Comparison of ENCODE assay signal across 1 cellular context in the genomic region with DNA sequence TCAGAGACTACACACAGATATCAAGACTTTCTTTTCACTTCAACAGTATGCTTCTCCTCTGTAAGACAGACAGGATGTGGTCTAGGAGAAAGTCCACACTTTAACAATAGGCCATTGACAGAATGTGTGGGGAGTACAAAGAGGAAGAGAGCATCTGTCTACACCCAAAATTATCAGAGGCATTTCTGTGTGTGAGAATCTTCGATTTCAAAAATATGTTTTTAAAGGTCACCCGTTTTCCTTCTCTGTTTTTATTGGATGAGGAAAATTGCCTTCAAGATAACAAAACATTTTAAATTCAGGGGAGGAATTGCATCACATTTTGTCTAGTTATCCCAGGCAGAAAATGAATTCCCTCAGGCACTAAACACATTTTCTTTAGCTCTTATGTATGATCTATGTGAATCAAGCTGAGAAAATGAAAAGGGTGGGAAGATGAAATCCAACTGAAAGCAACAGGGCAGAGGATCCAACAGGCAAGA.
TF ChIP-seq lines count a peak whose summit lies in the region.

No MANE protein-coding gene starts in this region.

TF ChIP-seq in GM12878, 131 proteins besides CTCF, POLR2A, EP300 and RAD21 (continued from another document and continues in another):
- TF ChIP-seq, protein P1, sequence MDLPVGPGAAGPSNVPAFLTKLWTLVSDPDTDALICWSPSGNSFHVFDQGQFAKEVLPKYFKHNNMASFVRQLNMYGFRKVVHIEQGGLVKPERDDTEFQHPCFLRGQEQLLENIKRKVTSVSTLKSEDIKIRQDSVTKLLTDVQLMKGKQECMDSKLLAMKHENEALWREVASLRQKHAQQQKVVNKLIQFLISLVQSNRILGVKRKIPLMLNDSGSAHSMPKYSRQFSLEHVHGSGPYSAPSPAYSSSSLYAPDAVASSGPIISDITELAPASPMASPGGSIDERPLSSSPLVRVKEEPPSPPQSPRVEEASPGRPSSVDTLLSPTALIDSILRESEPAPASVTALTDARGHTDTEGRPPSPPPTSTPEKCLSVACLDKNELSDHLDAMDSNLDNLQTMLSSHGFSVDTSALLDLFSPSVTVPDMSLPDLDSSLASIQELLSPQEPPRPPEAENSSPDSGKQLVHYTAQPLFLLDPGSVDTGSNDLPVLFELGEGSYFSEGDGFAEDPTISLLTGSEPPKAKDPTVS (IDR thresholded peaks at IDR 0.05; ENCODE audit: low read depth, low read length) = no peak
- TF ChIP-seq ZNF217 (IDR thresholded peaks at IDR 0.05) = no peak; the same call in 1 of the 2 replicates
- peak; percentile 61 for TF ChIP-seq MTA2 (IDR thresholded peaks at IDR 0.05; ENCODE audit: low read depth)
- TF ChIP-seq, protein P2, sequence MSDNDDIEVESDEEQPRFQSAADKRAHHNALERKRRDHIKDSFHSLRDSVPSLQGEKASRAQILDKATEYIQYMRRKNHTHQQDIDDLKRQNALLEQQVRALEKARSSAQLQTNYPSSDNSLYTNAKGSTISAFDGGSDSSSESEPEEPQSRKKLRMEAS (IDR thresholded peaks at IDR 0.05; ENCODE audit: low read depth, low read length) = no peak
- no peak for TF ChIP-seq ZZZ3 (IDR thresholded peaks at IDR 0.05; ENCODE audit: control insufficient read depth, insufficient read length, low read depth)
- peak; percentile 48; the same call in 1 of the 2 replicates for TF ChIP-seq BCL11A (IDR thresholded peaks at IDR 0.05; ENCODE audit: low read depth, low read length)
- TF ChIP-seq, protein P3, sequence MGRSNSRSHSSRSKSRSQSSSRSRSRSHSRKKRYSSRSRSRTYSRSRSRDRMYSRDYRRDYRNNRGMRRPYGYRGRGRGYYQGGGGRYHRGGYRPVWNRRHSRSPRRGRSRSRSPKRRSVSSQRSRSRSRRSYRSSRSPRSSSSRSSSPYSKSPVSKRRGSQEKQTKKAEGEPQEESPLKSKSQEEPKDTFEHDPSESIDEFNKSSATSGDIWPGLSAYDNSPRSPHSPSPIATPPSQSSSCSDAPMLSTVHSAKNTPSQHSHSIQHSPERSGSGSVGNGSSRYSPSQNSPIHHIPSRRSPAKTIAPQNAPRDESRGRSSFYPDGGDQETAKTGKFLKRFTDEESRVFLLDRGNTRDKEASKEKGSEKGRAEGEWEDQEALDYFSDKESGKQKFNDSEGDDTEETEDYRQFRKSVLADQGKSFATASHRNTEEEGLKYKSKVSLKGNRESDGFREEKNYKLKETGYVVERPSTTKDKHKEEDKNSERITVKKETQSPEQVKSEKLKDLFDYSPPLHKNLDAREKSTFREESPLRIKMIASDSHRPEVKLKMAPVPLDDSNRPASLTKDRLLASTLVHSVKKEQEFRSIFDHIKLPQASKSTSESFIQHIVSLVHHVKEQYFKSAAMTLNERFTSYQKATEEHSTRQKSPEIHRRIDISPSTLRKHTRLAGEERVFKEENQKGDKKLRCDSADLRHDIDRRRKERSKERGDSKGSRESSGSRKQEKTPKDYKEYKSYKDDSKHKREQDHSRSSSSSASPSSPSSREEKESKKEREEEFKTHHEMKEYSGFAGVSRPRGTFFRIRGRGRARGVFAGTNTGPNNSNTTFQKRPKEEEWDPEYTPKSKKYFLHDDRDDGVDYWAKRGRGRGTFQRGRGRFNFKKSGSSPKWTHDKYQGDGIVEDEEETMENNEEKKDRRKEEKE (IDR thresholded peaks at IDR 0.05) = no peak
- no peak for TF ChIP-seq TBL1XR1 (IDR thresholded peaks at IDR 0.05; ENCODE audit: low read depth, low read length)
- TF ChIP-seq CHD1 (IDR thresholded peaks at IDR 0.05; ENCODE audit: low read depth, low read length) = no peak
- TF ChIP-seq RFX5 (IDR thresholded peaks at IDR 0.05; ENCODE audit: low read depth, low read length) = no peak
- no peak for TF ChIP-seq ZNF622 (IDR thresholded peaks at IDR 0.05)
- no peak for TF ChIP-seq NFXL1 (IDR thresholded peaks at IDR 0.05; ENCODE audit: borderline replicate concordance)
- TF ChIP-seq, protein P4, sequence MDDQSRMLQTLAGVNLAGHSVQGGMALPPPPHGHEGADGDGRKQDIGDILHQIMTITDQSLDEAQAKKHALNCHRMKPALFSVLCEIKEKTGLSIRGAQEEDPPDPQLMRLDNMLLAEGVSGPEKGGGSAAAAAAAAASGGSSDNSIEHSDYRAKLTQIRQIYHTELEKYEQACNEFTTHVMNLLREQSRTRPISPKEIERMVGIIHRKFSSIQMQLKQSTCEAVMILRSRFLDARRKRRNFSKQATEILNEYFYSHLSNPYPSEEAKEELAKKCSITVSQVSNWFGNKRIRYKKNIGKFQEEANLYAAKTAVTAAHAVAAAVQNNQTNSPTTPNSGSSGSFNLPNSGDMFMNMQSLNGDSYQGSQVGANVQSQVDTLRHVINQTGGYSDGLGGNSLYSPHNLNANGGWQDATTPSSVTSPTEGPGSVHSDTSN (IDR thresholded peaks at IDR 0.05; ENCODE audit: insufficient replicate concordance, low read depth, low read length) = no peak
- TF ChIP-seq GABPA (IDR thresholded peaks at IDR 0.05; ENCODE audit: low read depth) = peak; percentile 48
- TF ChIP-seq JUND (IDR thresholded peaks at IDR 0.05; ENCODE audit: low read depth, low read length) = no peak
- TF ChIP-seq ETV6 (conservative IDR thresholded peaks at IDR 0.05 in 1 of 2, IDR thresholded peaks at IDR 0.05 in 1 of 2; ENCODE audit: borderline replicate concordance in 1 of 2, low read depth in 1 of 2) = no peak; a peak in 1 of 4 replicates
- TF ChIP-seq POLR2AphosphoS5 (IDR thresholded peaks at IDR 0.05; ENCODE audit: low read length) = no peak
- no peak for TF ChIP-seq EGR1 (IDR thresholded peaks at IDR 0.05; ENCODE audit: borderline replicate concordance in 1 of 2, low read depth in 2 of 2, low read length in 2 of 2)
- TF ChIP-seq, protein P5, sequence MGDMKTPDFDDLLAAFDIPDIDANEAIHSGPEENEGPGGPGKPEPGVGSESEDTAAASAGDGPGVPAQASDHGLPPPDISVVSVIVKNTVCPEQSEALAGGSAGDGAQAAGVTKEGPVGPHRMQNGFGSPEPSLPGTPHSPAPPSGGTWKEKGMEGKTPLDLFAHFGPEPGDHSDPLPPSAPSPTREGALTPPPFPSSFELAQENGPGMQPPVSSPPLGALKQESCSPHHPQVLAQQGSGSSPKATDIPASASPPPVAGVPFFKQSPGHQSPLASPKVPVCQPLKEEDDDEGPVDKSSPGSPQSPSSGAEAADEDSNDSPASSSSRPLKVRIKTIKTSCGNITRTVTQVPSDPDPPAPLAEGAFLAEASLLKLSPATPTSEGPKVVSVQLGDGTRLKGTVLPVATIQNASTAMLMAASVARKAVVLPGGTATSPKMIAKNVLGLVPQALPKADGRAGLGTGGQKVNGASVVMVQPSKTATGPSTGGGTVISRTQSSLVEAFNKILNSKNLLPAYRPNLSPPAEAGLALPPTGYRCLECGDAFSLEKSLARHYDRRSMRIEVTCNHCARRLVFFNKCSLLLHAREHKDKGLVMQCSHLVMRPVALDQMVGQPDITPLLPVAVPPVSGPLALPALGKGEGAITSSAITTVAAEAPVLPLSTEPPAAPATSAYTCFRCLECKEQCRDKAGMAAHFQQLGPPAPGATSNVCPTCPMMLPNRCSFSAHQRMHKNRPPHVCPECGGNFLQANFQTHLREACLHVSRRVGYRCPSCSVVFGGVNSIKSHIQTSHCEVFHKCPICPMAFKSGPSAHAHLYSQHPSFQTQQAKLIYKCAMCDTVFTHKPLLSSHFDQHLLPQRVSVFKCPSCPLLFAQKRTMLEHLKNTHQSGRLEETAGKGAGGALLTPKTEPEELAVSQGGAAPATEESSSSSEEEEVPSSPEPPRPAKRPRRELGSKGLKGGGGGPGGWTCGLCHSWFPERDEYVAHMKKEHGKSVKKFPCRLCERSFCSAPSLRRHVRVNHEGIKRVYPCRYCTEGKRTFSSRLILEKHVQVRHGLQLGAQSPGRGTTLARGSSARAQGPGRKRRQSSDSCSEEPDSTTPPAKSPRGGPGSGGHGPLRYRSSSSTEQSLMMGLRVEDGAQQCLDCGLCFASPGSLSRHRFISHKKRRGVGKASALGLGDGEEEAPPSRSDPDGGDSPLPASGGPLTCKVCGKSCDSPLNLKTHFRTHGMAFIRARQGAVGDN (IDR thresholded peaks at IDR 0.05) = 0 out of 2 replicates have a peak, but pooled peaks have one; percentile 66
- TF ChIP-seq SMAD1 (IDR thresholded peaks at IDR 0.05; ENCODE audit: low read depth, partially characterized antibody) = no peak
- TF ChIP-seq, protein P6, sequence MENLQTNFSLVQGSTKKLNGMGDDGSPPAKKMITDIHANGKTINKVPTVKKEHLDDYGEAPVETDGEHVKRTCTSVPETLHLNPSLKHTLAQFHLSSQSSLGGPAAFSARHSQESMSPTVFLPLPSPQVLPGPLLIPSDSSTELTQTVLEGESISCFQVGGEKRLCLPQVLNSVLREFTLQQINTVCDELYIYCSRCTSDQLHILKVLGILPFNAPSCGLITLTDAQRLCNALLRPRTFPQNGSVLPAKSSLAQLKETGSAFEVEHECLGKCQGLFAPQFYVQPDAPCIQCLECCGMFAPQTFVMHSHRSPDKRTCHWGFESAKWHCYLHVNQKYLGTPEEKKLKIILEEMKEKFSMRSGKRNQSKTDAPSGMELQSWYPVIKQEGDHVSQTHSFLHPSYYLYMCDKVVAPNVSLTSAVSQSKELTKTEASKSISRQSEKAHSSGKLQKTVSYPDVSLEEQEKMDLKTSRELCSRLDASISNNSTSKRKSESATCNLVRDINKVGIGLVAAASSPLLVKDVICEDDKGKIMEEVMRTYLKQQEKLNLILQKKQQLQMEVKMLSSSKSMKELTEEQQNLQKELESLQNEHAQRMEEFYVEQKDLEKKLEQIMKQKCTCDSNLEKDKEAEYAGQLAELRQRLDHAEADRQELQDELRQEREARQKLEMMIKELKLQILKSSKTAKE (IDR thresholded peaks at IDR 0.05; ENCODE audit: low read depth, poor library complexity, severe bottlenecking) = peak; percentile 88
- TF ChIP-seq BMI1 (IDR thresholded peaks at IDR 0.05; ENCODE audit: borderline replicate concordance) = peak; percentile 49; the same call in 1 of the 2 replicates
- peak; percentile 32; the same call in 1 of the 2 replicates for TF ChIP-seq CHD2 (IDR thresholded peaks at IDR 0.05; ENCODE audit: borderline replicate concordance, low read depth, low read length)
- TF ChIP-seq NRF1 (conservative IDR thresholded peaks at IDR 0.05; ENCODE audit: low read depth, low read length) = no peak
- TF ChIP-seq, protein P7, sequence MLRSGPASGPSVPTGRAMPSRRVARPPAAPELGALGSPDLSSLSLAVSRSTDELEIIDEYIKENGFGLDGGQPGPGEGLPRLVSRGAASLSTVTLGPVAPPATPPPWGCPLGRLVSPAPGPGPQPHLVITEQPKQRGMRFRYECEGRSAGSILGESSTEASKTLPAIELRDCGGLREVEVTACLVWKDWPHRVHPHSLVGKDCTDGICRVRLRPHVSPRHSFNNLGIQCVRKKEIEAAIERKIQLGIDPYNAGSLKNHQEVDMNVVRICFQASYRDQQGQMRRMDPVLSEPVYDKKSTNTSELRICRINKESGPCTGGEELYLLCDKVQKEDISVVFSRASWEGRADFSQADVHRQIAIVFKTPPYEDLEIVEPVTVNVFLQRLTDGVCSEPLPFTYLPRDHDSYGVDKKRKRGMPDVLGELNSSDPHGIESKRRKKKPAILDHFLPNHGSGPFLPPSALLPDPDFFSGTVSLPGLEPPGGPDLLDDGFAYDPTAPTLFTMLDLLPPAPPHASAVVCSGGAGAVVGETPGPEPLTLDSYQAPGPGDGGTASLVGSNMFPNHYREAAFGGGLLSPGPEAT (IDR thresholded peaks at IDR 0.05; ENCODE audit: low read depth) = peak; percentile 65; the same call in 1 of the 2 replicates
- no peak for TF ChIP-seq ESRRA (IDR thresholded peaks at IDR 0.05; ENCODE audit: low read length)
- TF ChIP-seq, protein P8, sequence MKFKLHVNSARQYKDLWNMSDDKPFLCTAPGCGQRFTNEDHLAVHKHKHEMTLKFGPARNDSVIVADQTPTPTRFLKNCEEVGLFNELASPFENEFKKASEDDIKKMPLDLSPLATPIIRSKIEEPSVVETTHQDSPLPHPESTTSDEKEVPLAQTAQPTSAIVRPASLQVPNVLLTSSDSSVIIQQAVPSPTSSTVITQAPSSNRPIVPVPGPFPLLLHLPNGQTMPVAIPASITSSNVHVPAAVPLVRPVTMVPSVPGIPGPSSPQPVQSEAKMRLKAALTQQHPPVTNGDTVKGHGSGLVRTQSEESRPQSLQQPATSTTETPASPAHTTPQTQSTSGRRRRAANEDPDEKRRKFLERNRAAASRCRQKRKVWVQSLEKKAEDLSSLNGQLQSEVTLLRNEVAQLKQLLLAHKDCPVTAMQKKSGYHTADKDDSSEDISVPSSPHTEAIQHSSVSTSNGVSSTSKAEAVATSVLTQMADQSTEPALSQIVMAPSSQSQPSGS (IDR thresholded peaks at IDR 0.05; ENCODE audit: low read length) = peak; percentile 47; the same call in 1 of the 2 replicates
- no peak for TF ChIP-seq ELK1 (IDR thresholded peaks at IDR 0.05; ENCODE audit: low read depth, low read length)
- peak; percentile 82 for TF ChIP-seq SPI1 (IDR thresholded peaks at IDR 0.05; ENCODE audit: borderline replicate concordance, insufficient read depth, low read depth, low read length)
- peak; percentile 96 for TF ChIP-seq RUNX3 (IDR thresholded peaks at IDR 0.05; ENCODE audit: low read length)
- no peak for TF ChIP-seq RB1 (IDR thresholded peaks at IDR 0.05; ENCODE audit: borderline replicate concordance)
- no peak for TF ChIP-seq GATAD2B (conservative IDR thresholded peaks at IDR 0.05; ENCODE audit: low read depth)
- TF ChIP-seq, protein P9, sequence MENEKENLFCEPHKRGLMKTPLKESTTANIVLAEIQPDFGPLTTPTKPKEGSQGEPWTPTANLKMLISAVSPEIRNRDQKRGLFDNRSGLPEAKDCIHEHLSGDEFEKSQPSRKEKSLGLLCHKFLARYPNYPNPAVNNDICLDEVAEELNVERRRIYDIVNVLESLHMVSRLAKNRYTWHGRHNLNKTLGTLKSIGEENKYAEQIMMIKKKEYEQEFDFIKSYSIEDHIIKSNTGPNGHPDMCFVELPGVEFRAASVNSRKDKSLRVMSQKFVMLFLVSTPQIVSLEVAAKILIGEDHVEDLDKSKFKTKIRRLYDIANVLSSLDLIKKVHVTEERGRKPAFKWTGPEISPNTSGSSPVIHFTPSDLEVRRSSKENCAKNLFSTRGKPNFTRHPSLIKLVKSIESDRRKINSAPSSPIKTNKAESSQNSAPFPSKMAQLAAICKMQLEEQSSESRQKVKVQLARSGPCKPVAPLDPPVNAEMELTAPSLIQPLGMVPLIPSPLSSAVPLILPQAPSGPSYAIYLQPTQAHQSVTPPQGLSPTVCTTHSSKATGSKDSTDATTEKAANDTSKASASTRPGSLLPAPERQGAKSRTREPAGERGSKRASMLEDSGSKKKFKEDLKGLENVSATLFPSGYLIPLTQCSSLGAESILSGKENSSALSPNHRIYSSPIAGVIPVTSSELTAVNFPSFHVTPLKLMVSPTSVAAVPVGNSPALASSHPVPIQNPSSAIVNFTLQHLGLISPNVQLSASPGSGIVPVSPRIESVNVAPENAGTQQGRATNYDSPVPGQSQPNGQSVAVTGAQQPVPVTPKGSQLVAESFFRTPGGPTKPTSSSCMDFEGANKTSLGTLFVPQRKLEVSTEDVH (IDR thresholded peaks at IDR 0.05; ENCODE audit: low read depth, partially characterized antibody) = no peak
- TF ChIP-seq IRF4 (IDR thresholded peaks at IDR 0.05; ENCODE audit: low read depth, low read length) = no peak
- no peak; the same call in none of the 2 replicates for TF ChIP-seq DPF2 (IDR thresholded peaks at IDR 0.05)
- 0 out of 2 replicates have a peak, but pooled peaks have one; percentile 47 for TF ChIP-seq CREM (IDR thresholded peaks at IDR 0.05; ENCODE audit: low read depth)
- no peak for TF ChIP-seq CBFB (IDR thresholded peaks at IDR 0.05; ENCODE audit: low read depth)
- TF ChIP-seq SP1 (IDR thresholded peaks at IDR 0.05; ENCODE audit: low read depth, low read length) = peak; percentile 28
- TF ChIP-seq IKZF1 (conservative IDR thresholded peaks at IDR 0.05) = peak; percentile 51
